In genomic region chr3:96182756-96183155, GRCh38 we compare ENCODE assay signal across 18 cellular contexts.
"Had no signal": no experiment of that assay in that cellular context is flagged by ENCODE, and none has a peak within 500 bp of the region (broad histone marks: within the 10 kb centered on the region; RNA-seq: fewer than 3 reads in every experiment).

No MANE protein-coding gene starts in this region.

- ATAC-seq: activated T-helper 17 cell treated with anti-CD3 and anti-CD28 coated beads, Interleukin-2, amount 50 U/mL, for 72 hours; gastrocnemius medialis; natural killer cell; stimulated activated naive CD8-positive, alpha-beta T cell treated with anti-CD3 and anti-CD28 coated beads, Interleukin-15, Interleukin-2, amounts not matched to agents 100 U/mL and 50 U/mL, for 24 hours had no signal

- H3K27me3 Mint-ChIP-seq: activated naive CD8-positive, alpha-beta T cell treated with anti-CD3 and anti-CD28 coated beads for 36 hours; activated T-helper 17 cell treated with anti-CD3 and anti-CD28 coated beads, Interleukin-2, amount 50 U/mL, for 72 hours; progenitor cell of endocrine pancreas had no signal

- DNase-seq: activated naive CD4-positive, alpha-beta T cell; activated naive CD8-positive, alpha-beta T cell treated with anti-CD3 and anti-CD28 coated beads for 36 hours; activated T-cell treated with anti-CD3 and anti-CD28 coated beads, Interleukin-2, amount 50 U/mL, for 1 hour; amniotic stem cell; effector CD4-positive, alpha-beta T cell; gastrocnemius medialis; head of caudate nucleus; hypothalamus; left ventricle myocardium inferior; midbrain; natural killer cell; stimulated activated CD4-positive, alpha-beta T cell treated with anti-CD3 and anti-CD28 coated beads, Interleukin-4, amount 100 ng/mL, for 4 hours; stimulated activated naive CD8-positive, alpha-beta T cell treated with anti-CD3 and anti-CD28 coated beads, Interleukin-15, Interleukin-2, amounts not matched to agents 100 U/mL and 50 U/mL, for 24 hours; T-helper 9 cell had no signal

- H3K36me3 Mint-ChIP-seq: activated naive CD8-positive, alpha-beta T cell treated with anti-CD3 and anti-CD28 coated beads for 36 hours; natural killer cell had no signal

- H3K27ac ChIP-seq: cardiac muscle cell, gastrocnemius medialis, left ventricle myocardium inferior, right atrium auricular region had no signal

- H3K4me3 Mint-ChIP-seq: activated naive CD8-positive, alpha-beta T cell treated with anti-CD3 and anti-CD28 coated beads for 36 hours; activated T-helper 17 cell treated with anti-CD3 and anti-CD28 coated beads, Interleukin-2, amount 50 U/mL, for 72 hours; natural killer cell had no signal

- H3K4me1 Mint-ChIP-seq: activated naive CD8-positive, alpha-beta T cell treated with anti-CD3 and anti-CD28 coated beads for 36 hours; activated T-helper 17 cell treated with anti-CD3 and anti-CD28 coated beads, Interleukin-2, amount 50 U/mL, for 72 hours; natural killer cell had no signal

- H3K4me1 ChIP-seq: gastrocnemius medialis, left ventricle myocardium inferior, right atrium auricular region had no signal

- H3K27ac Mint-ChIP-seq: activated naive CD8-positive, alpha-beta T cell treated with anti-CD3 and anti-CD28 coated beads for 36 hours; activated T-helper 17 cell treated with anti-CD3 and anti-CD28 coated beads, Interleukin-2, amount 50 U/mL, for 72 hours; natural killer cell; progenitor cell of endocrine pancreas had no signal

- H3K27me3 ChIP-seq: cardiac muscle cell, gastrocnemius medialis, right atrium auricular region had no signal
